In genomic region chr6:37429352-37429750, GRCh38 we compare ENCODE assay signal across 1 cellular context.
TF ChIP-seq lines count a peak whose summit lies in the region.

No MANE protein-coding gene starts in this region.

TF ChIP-seq in GM12878, 131 proteins besides CTCF, POLR2A, EP300 and RAD21 (continued from another document):
- TF ChIP-seq EGR1 (IDR thresholded peaks at IDR 0.05; ENCODE audit: borderline replicate concordance in 1 of 2, low read depth in 2 of 2, low read length in 2 of 2) (no peak), MLLT1 (IDR thresholded peaks at IDR 0.05) (no peak), ZNF207 (IDR thresholded peaks at IDR 0.05; ENCODE audit: borderline replicate concordance) (no peak), SMAD5 (IDR thresholded peaks at IDR 0.05; ENCODE audit: low read depth) (no peak), ATF2 (IDR thresholded peaks at IDR 0.05; ENCODE audit: low read length) (no peak), CHD1 (IDR thresholded peaks at IDR 0.05; ENCODE audit: low read depth, low read length) (no peak), RELA (IDR thresholded peaks at IDR 0.05; ENCODE audit: borderline replicate concordance, partially characterized antibody) (no peak), SPI1 (IDR thresholded peaks at IDR 0.05; ENCODE audit: borderline replicate concordance, insufficient read depth, low read depth, low read length) (peak; percentile 37; the same call in 1 of the 2 replicates), MEF2A (IDR thresholded peaks at IDR 0.05; ENCODE audit: insufficient read depth, low read depth, low read length) (0 out of 2 replicates have a peak, but pooled peaks have one; percentile 14), PKNOX1 (IDR thresholded peaks at IDR 0.05) (0 out of 2 replicates have a peak, but pooled peaks have one; percentile 20), HSF1 (IDR thresholded peaks at IDR 0.05; ENCODE audit: low read depth, low read length) (no peak), MYC (IDR thresholded peaks at IDR 0.05; ENCODE audit: insufficient read depth, insufficient read length, insufficient replicate concordance, low read length, severe bottlenecking) (no peak), RB1 (IDR thresholded peaks at IDR 0.05; ENCODE audit: borderline replicate concordance) (no peak), MEF2B (IDR thresholded peaks at IDR 0.05; ENCODE audit: partially characterized antibody, poor library complexity, severe bottlenecking) (no peak), POU2F2 (IDR thresholded peaks at IDR 0.05; ENCODE audit: borderline replicate concordance, low read depth, low read length) (no peak), PAX5 (IDR thresholded peaks at IDR 0.05; ENCODE audit: borderline replicate concordance, low read depth, low read length) (no peak), ZNF592 (IDR thresholded peaks at IDR 0.05) (no peak)
